ENCODE assay signal across 8 cellular contexts in the genomic region with DNA sequence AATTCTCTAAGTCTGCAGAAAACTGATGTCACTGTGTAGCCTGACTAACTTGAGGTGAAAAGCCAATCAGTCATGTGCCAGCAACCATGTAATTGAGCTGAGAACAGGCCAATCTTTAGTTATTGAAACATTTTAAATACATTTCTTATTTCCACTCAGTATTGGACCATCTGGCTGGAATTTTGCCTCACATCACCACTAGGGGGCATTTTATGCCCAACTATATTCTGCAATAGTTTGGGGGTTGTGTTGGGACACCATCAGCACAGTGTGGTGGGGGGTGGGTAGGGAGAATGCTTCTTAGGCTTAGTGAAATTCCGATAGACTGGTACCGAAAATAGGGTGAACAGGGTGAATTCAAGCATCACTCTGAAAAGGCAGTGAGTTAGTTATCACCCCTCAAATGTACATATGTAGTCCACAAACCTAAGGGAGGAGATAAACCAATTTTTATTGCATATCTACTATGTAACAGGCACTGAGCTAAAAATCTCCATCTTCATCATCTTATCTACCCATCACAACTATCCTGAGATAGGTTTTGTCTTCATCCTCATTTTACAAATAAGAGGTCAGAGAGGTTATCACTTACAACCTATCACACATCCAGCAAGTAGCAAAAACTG. TPM values are rescaled to one million over a fixed set of nuclear protein-coding genes. Genes with fewer than 3 reads are reported as not detected.
A peak's percentile ranks its signal among the peaks of the same experiment; 100 is the strongest.
DNase-seq lines count a peak whose midpoint lies in the region; ATAC-seq, FAIRE-seq and TF ChIP-seq lines count a peak whose summit lies in the region.

No MANE protein-coding gene starts in this region.

- DNase-seq in MCF 10A (ENCODE audit: unreplicated experiment) (peak; percentile 34), breast epithelium (ENCODE audit: low spot score in 2 of 2) (no peak), HCT116 (ENCODE audit: low read depth, low spot score) (peak; percentile 13), NCI-H1694 treated with DMSO at 0.1 percent for 48 hours (lab: John Stamatoyannopoulos, UW) (peak; percentile 36), dermis blood vessel endothelial cell (peak; percentile 61), pancreas (peak in 1 of 6 donors; percentile 14), activated gamma-delta T cell treated with Interleukin-2 at 50 U/mL for 16 hours (no peak)

- no peak overlapping the region for H3K9ac ChIP-seq in HCT116 (ENCODE audit: low read length)

- H3K36me3 Mint-ChIP-seq in MCF 10A (ENCODE audit: insufficient read depth, unreplicated experiment), result no peaks in the 10 kb centered on the region

- H3K27ac ChIP-seq in breast epithelium, result no peak overlapping the region
- no peak overlapping the region for H3K27ac ChIP-seq in HCT116 (ENCODE audit: low read depth, low read length)
- H3K27ac ChIP-seq in pancreas, result no peak overlapping the region

- CTCF ChIA-PET in MCF 10A (lab: Yijun Ruan, JAX) (interaction anchor here (0.6 to 2.5 kb wide), 22 partner anchors 9 to 977 kb away, joined by 3 to 18 read pairs (median 3); a partner anchor contains a TSS), HCT116 (lab: Charles Lee) (interaction anchor here (0.8 kb wide), 1 partner anchor 10 kb away, joined by 3 read pairs; no protein-coding TSS in a partner anchor)

- ATAC-seq in HCT116 (peak; percentile 94), pancreas (peak in 3 of 4 donors; percentile 44 to 57 (median 54)), HG02884 (IDR thresholded peaks at IDR 0.05; ENCODE audit: unreplicated experiment) (no peak)

- no peaks in the 10 kb centered on the region for H3K79me2 ChIP-seq in HCT116 (ENCODE audit: insufficient read depth, low read length)

- H3K4me1 ChIP-seq in breast epithelium, result no peaks in the 10 kb centered on the region
- no peaks in the 10 kb centered on the region for H3K4me1 ChIP-seq in HCT116 (ENCODE audit: control insufficient read depth in 1 of 2, insufficient read depth in 2 of 2, low read length in 2 of 2)
- H3K4me1 ChIP-seq in pancreas, result no peaks in the 10 kb centered on the region

- WGBS in pancreas, 2 donors, result 21 to 55% methylated on average over 2 of the region's 2 CpGs

- FAIRE-seq in pancreas (lab: Jason Lieb, UNC), result no peak

- H3K27ac Mint-ChIP-seq in MCF 10A (ENCODE audit: low read depth, unreplicated experiment), result no peak overlapping the region

- no peaks in the 10 kb centered on the region for H3K9me3 ChIP-seq in breast epithelium
- H3K9me3 ChIP-seq in HCT116 (ENCODE audit: control insufficient read depth in 1 of 2, insufficient read depth in 1 of 2, low read depth in 1 of 2, low read length in 2 of 2), result no peaks in the 10 kb centered on the region
- no peaks in the 10 kb centered on the region for H3K9me3 ChIP-seq in pancreas

- H3K4me3 Mint-ChIP-seq in MCF 10A (ENCODE audit: unreplicated experiment), result no peak overlapping the region

- H4K20me1 ChIP-seq in HCT116 (ENCODE audit: insufficient read depth), result no peaks in the 10 kb centered on the region

- H3K27me3 Mint-ChIP-seq in MCF 10A (ENCODE audit: insufficient read depth, unreplicated experiment), result no peaks in the 10 kb centered on the region

- H3K36me3 ChIP-seq in breast epithelium (no peaks in the 10 kb centered on the region), HCT116 (ENCODE audit: control insufficient read depth in 1 of 2, insufficient read depth in 2 of 2, low read length in 2 of 2) (no peaks in the 10 kb centered on the region), pancreas (no peaks in the 10 kb centered on the region)

- TF ChIP-seq CTCF in MCF 10A (IDR thresholded peaks at IDR 0.05; ENCODE audit: unreplicated experiment) (peak; percentile 52), breast epithelium (IDR thresholded peaks at IDR 0.05) (peak in 1 of 3 donors; percentile 21), HCT116 (IDR thresholded peaks at IDR 0.05 in 2 of 3, conservative IDR thresholded peaks at IDR 0.05 in 1 of 3; ENCODE audit: borderline replicate concordance in 1 of 3, insufficient read depth in 1 of 3, low read depth in 2 of 3, low read length in 2 of 3) (peak; percentile 55 to 84 (median 74); a peak in 5 of 6 replicates), pancreas (IDR thresholded peaks at IDR 0.05) (peak in 3 of 4 donors; percentile 21 to 45 (median 41))

- TF ChIP-seq RAD21 in HCT116 (IDR thresholded peaks at IDR 0.05; ENCODE audit: low read depth), result peak; percentile 80

- RAD21 ChIA-PET in HCT116 (lab: Charles Lee; ENCODE audit: low non-redundant PET in 1 of 2, low total read pairs in 2 of 2, uncharacterized antibody in 2 of 2, unreplicated experiment in 2 of 2), result no interaction called here

- no peaks in the 10 kb centered on the region for H3K4me1 Mint-ChIP-seq in MCF 10A (ENCODE audit: insufficient read depth, unreplicated experiment)

- no TSS peak for BruUV-seq in MCF 10A (replicated peaks; lab: Mats Ljungman, UMichigan)
- BruUV-seq in HCT116 (replicated peaks; lab: Mats Ljungman, UMichigan), result no TSS peak

- H3K9me3 Mint-ChIP-seq in MCF 10A (ENCODE audit: unreplicated experiment), result no peaks in the 10 kb centered on the region

- H3K4me2 ChIP-seq in HCT116 (ENCODE audit: low read length), result no peak overlapping the region

- H3K4me3 ChIP-seq in breast epithelium (no peak overlapping the region), HCT116 (replicated peaks in 1 of 2; ENCODE audit: low read depth in 1 of 2, low read length in 2 of 2) (no peak overlapping the region), pancreas (no peak overlapping the region)

- intact Hi-C loops in MCF 10A (cut with micrococcal nuclease) (no loop called here), breast epithelium (cut with DNase I; ENCODE audit: low total_unique reads) (no loop called here), HCT116 (cut with micrococcal nuclease) (loop anchor here (10.0 kb wide), 1 partner anchor 359 kb away; a partner anchor contains a TSS), pancreas (cut with DNase I) (no loop called here)

- no peaks in the 10 kb centered on the region for H3K9me2 ChIP-seq in HCT116 (ENCODE audit: insufficient read depth)

- TF ChIP-seq POLR2A in breast epithelium (IDR thresholded peaks at IDR 0.05) (no peak), HCT116 (IDR thresholded peaks at IDR 0.05; ENCODE audit: borderline replicate concordance, extremely low read depth, insufficient read depth, insufficient read length) (no peak)

- POLR2A ChIA-PET in MCF 10A (lab: Yijun Ruan, JAX), result no interaction called here
- POLR2A ChIA-PET in HCT116 (lab: Charles Lee), result no interaction called here

- no peaks in the 10 kb centered on the region for H3K27me3 ChIP-seq in breast epithelium
- H3K27me3 ChIP-seq in HCT116 (ENCODE audit: insufficient read depth, low read length), result no peaks in the 10 kb centered on the region
- H3K27me3 ChIP-seq in pancreas, result no peaks in the 10 kb centered on the region

- no peak overlapping the region for H2AFZ ChIP-seq in HCT116 (ENCODE audit: low read depth, low read length, poor library complexity, severe bottlenecking)

TF ChIP-seq in HCT116, 20 proteins besides CTCF, POLR2A, EP300 and RAD21:
- TF ChIP-seq EZH2phosphoT487 (IDR thresholded peaks at IDR 0.05; ENCODE audit: borderline replicate concordance) (no peak), TCF7L2 (IDR thresholded peaks at IDR 0.05; ENCODE audit: borderline replicate concordance, extremely low read depth, insufficient read depth, insufficient read length) (no peak), ZFX (IDR thresholded peaks at IDR 0.05) (no peak), ELF1 (IDR thresholded peaks at IDR 0.05; ENCODE audit: borderline replicate concordance, low read depth) (no peak), SRF (IDR thresholded peaks at IDR 0.05; ENCODE audit: low read depth) (no peak), ZNF274 (IDR thresholded peaks at IDR 0.05; ENCODE audit: low read depth, low read length) (no peak), SIN3A (IDR thresholded peaks at IDR 0.05; ENCODE audit: low read depth) (no peak)
- TF ChIP-seq, protein P1, sequence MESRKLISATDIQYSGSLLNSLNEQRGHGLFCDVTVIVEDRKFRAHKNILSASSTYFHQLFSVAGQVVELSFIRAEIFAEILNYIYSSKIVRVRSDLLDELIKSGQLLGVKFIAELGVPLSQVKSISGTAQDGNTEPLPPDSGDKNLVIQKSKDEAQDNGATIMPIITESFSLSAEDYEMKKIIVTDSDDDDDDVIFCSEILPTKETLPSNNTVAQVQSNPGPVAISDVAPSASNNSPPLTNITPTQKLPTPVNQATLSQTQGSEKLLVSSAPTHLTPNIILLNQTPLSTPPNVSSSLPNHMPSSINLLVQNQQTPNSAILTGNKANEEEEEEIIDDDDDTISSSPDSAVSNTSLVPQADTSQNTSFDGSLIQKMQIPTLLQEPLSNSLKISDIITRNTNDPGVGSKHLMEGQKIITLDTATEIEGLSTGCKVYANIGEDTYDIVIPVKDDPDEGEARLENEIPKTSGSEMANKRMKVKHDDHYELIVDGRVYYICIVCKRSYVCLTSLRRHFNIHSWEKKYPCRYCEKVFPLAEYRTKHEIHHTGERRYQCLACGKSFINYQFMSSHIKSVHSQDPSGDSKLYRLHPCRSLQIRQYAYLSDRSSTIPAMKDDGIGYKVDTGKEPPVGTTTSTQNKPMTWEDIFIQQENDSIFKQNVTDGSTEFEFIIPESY (IDR thresholded peaks at IDR 0.05; ENCODE audit: extremely low read depth, insufficient replicate concordance, low read length), result no peak
- TF ChIP-seq, protein P2, sequence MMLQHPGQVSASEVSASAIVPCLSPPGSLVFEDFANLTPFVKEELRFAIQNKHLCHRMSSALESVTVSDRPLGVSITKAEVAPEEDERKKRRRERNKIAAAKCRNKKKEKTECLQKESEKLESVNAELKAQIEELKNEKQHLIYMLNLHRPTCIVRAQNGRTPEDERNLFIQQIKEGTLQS (IDR thresholded peaks at IDR 0.05), result no peak
- TF ChIP-seq, protein P3, sequence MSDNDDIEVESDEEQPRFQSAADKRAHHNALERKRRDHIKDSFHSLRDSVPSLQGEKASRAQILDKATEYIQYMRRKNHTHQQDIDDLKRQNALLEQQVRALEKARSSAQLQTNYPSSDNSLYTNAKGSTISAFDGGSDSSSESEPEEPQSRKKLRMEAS (IDR thresholded peaks at IDR 0.05), result no peak

RNA-seq across cellular contexts. Expression of a gene that starts 17.8 kb away (rescaled TPM):
- total RNA-seq in MCF 10A (2022) (not detected in 2 replicates), breast epithelium (not detected), HCT116 (2021; ENCODE audit: unreplicated experiment) (not detected), dermis blood vessel endothelial cell (not detected in 2 replicates), pancreas (not detected)
- not detected in 2 replicates for polyA plus RNA-seq in HCT116 (2012)
- not detected for polyA plus RNA-seq in pancreas

Comparison
In these comparisons a context has a peak if more than half of its experiments do, and no peak if none do; other contexts are left out.
1. DNase-seq: peak in MCF 10A (single experiment), HCT116 (single experiment), NCI-H1694 treated with DMSO at 0.1 percent for 48 hours (single experiment) and dermis blood vessel endothelial cell (single experiment); none in breast epithelium (0 of 2) and activated gamma-delta T cell treated with Interleukin-2 at 50 U/mL for 16 hours (single experiment).